20 cellular contexts compared by ENCODE assay signal in the genomic region with DNA sequence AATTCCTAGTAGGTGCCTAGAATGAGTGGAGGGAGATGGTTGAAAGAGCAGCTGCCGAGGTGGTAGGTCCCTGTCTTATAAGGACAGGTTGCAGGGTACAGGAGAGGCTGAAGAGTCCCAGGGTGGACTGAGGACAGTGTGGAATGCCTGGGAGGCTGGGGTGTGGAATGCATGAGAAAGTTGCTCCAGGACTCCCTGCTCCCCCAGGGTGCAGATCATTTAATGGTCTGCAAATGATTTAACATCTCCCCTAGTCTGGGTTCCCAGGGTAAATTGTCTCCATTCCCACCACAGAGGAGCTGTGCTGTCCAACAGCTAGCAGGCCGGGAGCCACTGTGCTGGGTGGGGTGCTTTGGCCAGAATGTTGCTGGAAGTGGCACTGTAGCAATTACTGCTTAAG.
A peak's percentile ranks its signal among the peaks of the same experiment; 100 is the strongest.
DNase-seq lines count a peak whose midpoint lies in the region; ATAC-seq, FAIRE-seq and TF ChIP-seq lines count a peak whose summit lies in the region.
"Had no signal": no experiment of that assay in that cellular context is flagged by ENCODE, and none has a peak within 500 bp of the region (broad histone marks: within the 10 kb centered on the region; RNA-seq: fewer than 3 reads in every experiment).

No MANE protein-coding gene starts in this region.

- 73% methylated on average over 1 of the region's 2 CpGs for WGBS in right lobe of liver (ENCODE audit: insufficient coverage, low coverage, low lambda C conversion rate, missing lambda C conversion rate)

- ATAC-seq in right lobe of liver, result no peak
- ATAC-seq: HepG2 had no signal

- no peaks in the 10 kb centered on the region for H3K4me1 ChIP-seq in right lobe of liver

- H3K9me3 ChIP-seq in right lobe of liver, result no peaks in the 10 kb centered on the region

- DNase-seq in H7 (peak; percentile 25), bronchial epithelial cell (ENCODE audit: low read depth) (no peak), kidney epithelial cell (ENCODE audit: low read depth) (peak; percentile 12), renal cortical epithelial cell (ENCODE audit: low read depth) (peak; percentile 74), NCI-H1105 (lab: John Stamatoyannopoulos, UW) (no peak), NCI-H2227 treated with DMSO at 0.1 percent for 48 hours (lab: John Stamatoyannopoulos, UW) (no peak), right lobe of liver (no peak)
- no peak for DNase-seq in stimulated activated CD8-positive, alpha-beta memory T cell treated with anti-CD3 and anti-CD28 coated beads, Interleukin-4, amount 100 ng/mL, for 48 hours
- DNase-seq: C1 segment of cervical spinal cord; Calu3; CD4-positive, alpha-beta T cell; DMS 273 treated with DMSO at 0.1 percent for 48 hours; DMS79; EL; GDM1; H9 had no signal

- H3K27me3 ChIP-seq in H7 (ENCODE audit: control insufficient read depth, insufficient read depth, low read length) (no peaks in the 10 kb centered on the region; the same call in 1 of the 2 replicates), bronchial epithelial cell (ENCODE audit: control insufficient read depth, insufficient read depth, low read length) (no peaks in the 10 kb centered on the region), kidney epithelial cell (ENCODE audit: control insufficient read depth, insufficient read depth, low read length) (no peaks in the 10 kb centered on the region), right lobe of liver (no peaks in the 10 kb centered on the region)

- no peak overlapping the region for H3K4me3 ChIP-seq in H7 (ENCODE audit: insufficient read depth, low read depth, low read length)
- no peak overlapping the region for H3K4me3 ChIP-seq in bronchial epithelial cell (ENCODE audit: low read depth, low read length)
- H3K4me3 ChIP-seq in kidney epithelial cell (ENCODE audit: low read depth, low read length), result no peak overlapping the region
- H3K4me3 ChIP-seq in right lobe of liver, result no peak overlapping the region

- no peak for TF ChIP-seq CTCF in bronchial epithelial cell (IDR thresholded peaks at IDR 0.05; ENCODE audit: insufficient read depth, low read length, severe bottlenecking)
- no peak for TF ChIP-seq CTCF in kidney epithelial cell (IDR thresholded peaks at IDR 0.05; ENCODE audit: insufficient read depth, low read length, poor library complexity, severe bottlenecking)
- no peak for TF ChIP-seq CTCF in right lobe of liver (IDR thresholded peaks at IDR 0.05)

- peak; percentile 68 for FAIRE-seq in bronchial epithelial cell (lab: Jason Lieb, UNC)
- FAIRE-seq: A204.1, GM12892, HepG2, HTR-8/SVneo had no signal

- H3K36me3 ChIP-seq in H7 (replicated peaks; ENCODE audit: control insufficient read depth, insufficient read depth, low read length) (no peaks in the 10 kb centered on the region), bronchial epithelial cell (ENCODE audit: control insufficient read depth, insufficient read depth, low read length) (no peaks in the 10 kb centered on the region), kidney epithelial cell (ENCODE audit: control insufficient read depth, insufficient read depth, low read length) (no peaks in the 10 kb centered on the region), right lobe of liver (no peaks in the 10 kb centered on the region)

- H3K27ac ChIP-seq in right lobe of liver, result no peak overlapping the region

- intact Hi-C loops in right lobe of liver (cut with DNase I), result no loop called here

- no peak for TF ChIP-seq POLR2A in right lobe of liver (IDR thresholded peaks at IDR 0.05)

Comparison
In these comparisons a context has a peak if more than half of its experiments do, and no peak if none do; other contexts are left out.
1. DNase-seq: peak in H7 (single experiment), kidney epithelial cell (single experiment) and renal cortical epithelial cell (single experiment); none in bronchial epithelial cell (single experiment), stimulated activated CD8-positive, alpha-beta memory T cell treated with anti-CD3 and anti-CD28 coated beads, Interleukin-4, amount 100 ng/mL, for 48 hours (single experiment), NCI-H1105 (single experiment), NCI-H2227 treated with DMSO at 0.1 percent for 48 hours (single experiment) and right lobe of liver (0 of 3).